In genomic region chr16:48560692-48561091, GRCh38 we compare ENCODE assay signal across 1 cellular context.
TF ChIP-seq lines count a peak whose summit lies in the region.

No MANE protein-coding gene starts in this region.

TF ChIP-seq in HepG2, 621 proteins besides CTCF, POLR2A, EP300 and RAD21:
- TF ChIP-seq CBFB (CRISPR knock-in tag; IDR thresholded peaks at IDR 0.05): no peak
- TF ChIP-seq, protein P1, sequence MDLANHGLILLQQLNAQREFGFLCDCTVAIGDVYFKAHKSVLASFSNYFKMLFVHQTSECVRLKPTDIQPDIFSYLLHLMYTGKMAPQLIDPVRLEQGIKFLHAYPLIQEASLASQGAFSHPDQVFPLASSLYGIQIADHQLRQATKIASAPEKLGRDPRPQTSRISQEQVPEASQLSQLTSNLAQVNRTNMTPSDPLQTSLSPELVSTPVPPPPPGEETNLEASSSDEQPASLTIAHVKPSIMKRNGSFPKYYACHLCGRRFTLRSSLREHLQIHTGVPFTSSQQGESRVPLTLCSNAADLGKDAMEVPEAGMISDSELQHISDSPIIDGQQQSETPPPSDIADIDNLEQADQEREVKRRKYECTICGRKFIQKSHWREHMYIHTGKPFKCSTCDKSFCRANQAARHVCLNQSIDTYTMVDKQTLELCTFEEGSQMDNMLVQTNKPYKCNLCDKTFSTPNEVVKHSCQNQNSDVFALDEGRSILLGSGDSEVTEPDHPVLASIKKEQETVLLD (CRISPR knock-in tag; IDR thresholded peaks at IDR 0.05; ENCODE audit: low read depth): no peak
- TF ChIP-seq ZMYM4 (CRISPR knock-in tag; IDR thresholded peaks at IDR 0.05): peak; percentile 27; the same call in 1 of the 2 replicates
- no peak for TF ChIP-seq ZNF496 (CRISPR knock-in tag; IDR thresholded peaks at IDR 0.05; ENCODE audit: insufficient replicate concordance)
- TF ChIP-seq RBM22 (optimal IDR thresholded peaks at IDR 0.05; ENCODE audit: low read length): peak; percentile 41
- TF ChIP-seq, protein P2, sequence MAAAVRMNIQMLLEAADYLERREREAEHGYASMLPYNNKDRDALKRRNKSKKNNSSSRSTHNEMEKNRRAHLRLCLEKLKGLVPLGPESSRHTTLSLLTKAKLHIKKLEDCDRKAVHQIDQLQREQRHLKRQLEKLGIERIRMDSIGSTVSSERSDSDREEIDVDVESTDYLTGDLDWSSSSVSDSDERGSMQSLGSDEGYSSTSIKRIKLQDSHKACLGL (CRISPR knock-in tag; IDR thresholded peaks at IDR 0.05): no peak
- TF ChIP-seq XRCC5 (optimal IDR thresholded peaks at IDR 0.05; ENCODE audit: low read length): no peak
- TF ChIP-seq HNF4A (CRISPR knock-in tag; IDR thresholded peaks at IDR 0.05): peak; percentile 48
- TF ChIP-seq NFE2 (CRISPR knock-in tag; IDR thresholded peaks at IDR 0.05): no peak
- TF ChIP-seq FOXM1 (CRISPR knock-in tag; IDR thresholded peaks at IDR 0.05): no peak
- TF ChIP-seq SMAD3 (CRISPR knock-in tag; IDR thresholded peaks at IDR 0.05): no peak
- TF ChIP-seq TBX3 (IDR thresholded peaks at IDR 0.05; ENCODE audit: borderline replicate concordance): no peak
- no peak for TF ChIP-seq ZNF550 (CRISPR knock-in tag; IDR thresholded peaks at IDR 0.05; ENCODE audit: borderline replicate concordance)
- TF ChIP-seq ZBED4 (CRISPR knock-in tag; IDR thresholded peaks at IDR 0.05; ENCODE audit: borderline replicate concordance): no peak
- TF ChIP-seq ZNF564 (CRISPR knock-in tag; IDR thresholded peaks at IDR 0.05): no peak
- TF ChIP-seq HOXD1 (CRISPR knock-in tag; IDR thresholded peaks at IDR 0.05): no peak
- TF ChIP-seq, protein P3, sequence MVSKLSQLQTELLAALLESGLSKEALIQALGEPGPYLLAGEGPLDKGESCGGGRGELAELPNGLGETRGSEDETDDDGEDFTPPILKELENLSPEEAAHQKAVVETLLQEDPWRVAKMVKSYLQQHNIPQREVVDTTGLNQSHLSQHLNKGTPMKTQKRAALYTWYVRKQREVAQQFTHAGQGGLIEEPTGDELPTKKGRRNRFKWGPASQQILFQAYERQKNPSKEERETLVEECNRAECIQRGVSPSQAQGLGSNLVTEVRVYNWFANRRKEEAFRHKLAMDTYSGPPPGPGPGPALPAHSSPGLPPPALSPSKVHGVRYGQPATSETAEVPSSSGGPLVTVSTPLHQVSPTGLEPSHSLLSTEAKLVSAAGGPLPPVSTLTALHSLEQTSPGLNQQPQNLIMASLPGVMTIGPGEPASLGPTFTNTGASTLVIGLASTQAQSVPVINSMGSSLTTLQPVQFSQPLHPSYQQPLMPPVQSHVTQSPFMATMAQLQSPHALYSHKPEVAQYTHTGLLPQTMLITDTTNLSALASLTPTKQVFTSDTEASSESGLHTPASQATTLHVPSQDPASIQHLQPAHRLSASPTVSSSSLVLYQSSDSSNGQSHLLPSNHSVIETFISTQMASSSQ (IDR thresholded peaks at IDR 0.05; ENCODE audit: low read depth): no peak
- TF ChIP-seq, protein P3 (CRISPR knock-in tag; IDR thresholded peaks at IDR 0.05; ENCODE audit: borderline replicate concordance): no peak
- TF ChIP-seq NFAT5 (CRISPR knock-in tag; IDR thresholded peaks at IDR 0.05): no peak
- no peak for TF ChIP-seq GATAD2A (CRISPR knock-in tag; IDR thresholded peaks at IDR 0.05)
- no peak for TF ChIP-seq ZNF879 (CRISPR knock-in tag; IDR thresholded peaks at IDR 0.05)
- TF ChIP-seq CEBPG (CRISPR knock-in tag; IDR thresholded peaks at IDR 0.05): peak; percentile 34; the same call in 1 of the 2 replicates
- no peak for TF ChIP-seq JARID2 (CRISPR knock-in tag; IDR thresholded peaks at IDR 0.05; ENCODE audit: insufficient replicate concordance)
- peak; percentile 36; the same call in 1 of the 2 replicates for TF ChIP-seq HNF4G (IDR thresholded peaks at IDR 0.05; ENCODE audit: borderline replicate concordance, low read depth, low read length)
- TF ChIP-seq HNF4G (CRISPR knock-in tag; IDR thresholded peaks at IDR 0.05; ENCODE audit: borderline replicate concordance, low read depth): no peak
- TF ChIP-seq, protein P4, sequence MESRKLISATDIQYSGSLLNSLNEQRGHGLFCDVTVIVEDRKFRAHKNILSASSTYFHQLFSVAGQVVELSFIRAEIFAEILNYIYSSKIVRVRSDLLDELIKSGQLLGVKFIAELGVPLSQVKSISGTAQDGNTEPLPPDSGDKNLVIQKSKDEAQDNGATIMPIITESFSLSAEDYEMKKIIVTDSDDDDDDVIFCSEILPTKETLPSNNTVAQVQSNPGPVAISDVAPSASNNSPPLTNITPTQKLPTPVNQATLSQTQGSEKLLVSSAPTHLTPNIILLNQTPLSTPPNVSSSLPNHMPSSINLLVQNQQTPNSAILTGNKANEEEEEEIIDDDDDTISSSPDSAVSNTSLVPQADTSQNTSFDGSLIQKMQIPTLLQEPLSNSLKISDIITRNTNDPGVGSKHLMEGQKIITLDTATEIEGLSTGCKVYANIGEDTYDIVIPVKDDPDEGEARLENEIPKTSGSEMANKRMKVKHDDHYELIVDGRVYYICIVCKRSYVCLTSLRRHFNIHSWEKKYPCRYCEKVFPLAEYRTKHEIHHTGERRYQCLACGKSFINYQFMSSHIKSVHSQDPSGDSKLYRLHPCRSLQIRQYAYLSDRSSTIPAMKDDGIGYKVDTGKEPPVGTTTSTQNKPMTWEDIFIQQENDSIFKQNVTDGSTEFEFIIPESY (CRISPR knock-in tag; IDR thresholded peaks at IDR 0.05): no peak
- peak; percentile 31; the same call in 1 of the 2 replicates for TF ChIP-seq ONECUT2 (CRISPR knock-in tag; IDR thresholded peaks at IDR 0.05)
- TF ChIP-seq, protein P5, sequence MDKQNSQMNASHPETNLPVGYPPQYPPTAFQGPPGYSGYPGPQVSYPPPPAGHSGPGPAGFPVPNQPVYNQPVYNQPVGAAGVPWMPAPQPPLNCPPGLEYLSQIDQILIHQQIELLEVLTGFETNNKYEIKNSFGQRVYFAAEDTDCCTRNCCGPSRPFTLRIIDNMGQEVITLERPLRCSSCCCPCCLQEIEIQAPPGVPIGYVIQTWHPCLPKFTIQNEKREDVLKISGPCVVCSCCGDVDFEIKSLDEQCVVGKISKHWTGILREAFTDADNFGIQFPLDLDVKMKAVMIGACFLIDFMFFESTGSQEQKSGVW (CRISPR knock-in tag; IDR thresholded peaks at IDR 0.05; ENCODE audit: borderline replicate concordance): no peak
- no peak for TF ChIP-seq SUZ12 (IDR thresholded peaks at IDR 0.05; ENCODE audit: low read depth, low read length)
- TF ChIP-seq CEBPB (IDR thresholded peaks at IDR 0.05; ENCODE audit: borderline replicate concordance, low read depth, low read length): peak; percentile 34; the same call in 1 of the 2 replicates
